ENCODE assay signal across 14 cellular contexts in genomic region chr5:60698316-60698715, GRCh38. TPM values are rescaled to one million over a fixed set of nuclear protein-coding genes. Genes with fewer than 3 reads are reported as not detected.
A peak's percentile ranks its signal among the peaks of the same experiment; 100 is the strongest.
DNase-seq lines count a peak whose midpoint lies in the region; ATAC-seq, FAIRE-seq and TF ChIP-seq lines count a peak whose summit lies in the region.
"Had no signal": no experiment of that assay in that cellular context is flagged by ENCODE, and none has a peak within 500 bp of the region (broad histone marks: within the 10 kb centered on the region; RNA-seq: fewer than 3 reads in every experiment).

No MANE protein-coding gene starts in this region.

- H4K20me1 ChIP-seq in KMS-11 (ENCODE audit: insufficient read depth): no peaks in the 10 kb centered on the region
- no peaks in the 10 kb centered on the region for H4K20me1 ChIP-seq in astrocyte (ENCODE audit: insufficient read depth, low read length)

- no peaks in the 10 kb centered on the region for H3K9me3 ChIP-seq in astrocyte (ENCODE audit: insufficient read depth, low read depth, low read length)
- H3K9me3 ChIP-seq: neutrophil, upper lobe of left lung had no signal

- H3K4me3 ChIP-seq in KMS-11 (IDR thresholded peaks at IDR 0.05; ENCODE audit: insufficient read depth, low read depth, low read length) (no peak overlapping the region), astrocyte (ENCODE audit: insufficient read depth, low read depth, low read length) (no peak overlapping the region)

- H3K79me2 ChIP-seq in KMS-11 (ENCODE audit: insufficient read depth, low read depth): peaks cover 42% of the 10 kb centered on the region; the same call in 1 of the 2 replicates
- H3K79me2 ChIP-seq in astrocyte (ENCODE audit: insufficient read depth, low read length): peaks cover 55% of the 10 kb centered on the region

- peaks cover 31% of the 10 kb centered on the region for H3K4me1 Mint-ChIP-seq in T-helper 2 cell treated with Interferon-gamma antibody and Interleukin-4, amounts not matched to agents 5 μg/mL and 100 μg/mL, for 36 hours (ENCODE audit: low read depth)
- H3K4me1 Mint-ChIP-seq in astrocyte (ENCODE audit: low read depth, unreplicated experiment) (no peaks in the 10 kb centered on the region), nephron progenitor cell (peaks cover 37% of the 10 kb centered on the region)

- no peak for TF ChIP-seq CTCF in KMS-11 (conservative IDR thresholded peaks at IDR 0.05; ENCODE audit: low read depth, low read length)
- TF ChIP-seq CTCF in astrocyte (IDR thresholded peaks at IDR 0.05; ENCODE audit: insufficient read depth, low read depth, low read length): no peak
- no peak for TF ChIP-seq CTCF in nephron progenitor cell (IDR thresholded peaks at IDR 0.05)

- H2AFZ ChIP-seq in KMS-11 (ENCODE audit: low read depth) (no peak overlapping the region), astrocyte (ENCODE audit: low read depth, low read length) (no peak overlapping the region)

- ATAC-seq in HG03469 (IDR thresholded peaks at IDR 0.05; ENCODE audit: unreplicated experiment) (no peak), HG03442 (IDR thresholded peaks at IDR 0.05; ENCODE audit: unreplicated experiment) (no peak), HG03025 (IDR thresholded peaks at IDR 0.05; ENCODE audit: low FRiP score, unreplicated experiment) (no peak)

- peaks cover 19% of the 10 kb centered on the region for H3K36me3 Mint-ChIP-seq in T-helper 2 cell treated with Interferon-gamma antibody and Interleukin-4, amounts not matched to agents 5 μg/mL and 100 μg/mL, for 36 hours (ENCODE audit: low read depth)
- no peaks in the 10 kb centered on the region for H3K36me3 Mint-ChIP-seq in astrocyte (ENCODE audit: low read depth, unreplicated experiment)
- H3K36me3 Mint-ChIP-seq in nephron progenitor cell (ENCODE audit: low read depth): peaks cover 43% of the 10 kb centered on the region

- H3K27me3 Mint-ChIP-seq in T-helper 2 cell treated with Interferon-gamma antibody and Interleukin-4, amounts not matched to agents 5 μg/mL and 100 μg/mL, for 36 hours (ENCODE audit: low read depth): peaks cover 20% of the 10 kb centered on the region
- no peaks in the 10 kb centered on the region for H3K27me3 Mint-ChIP-seq in astrocyte (ENCODE audit: low read depth, unreplicated experiment)
- peaks cover 3% of the 10 kb centered on the region for H3K27me3 Mint-ChIP-seq in nephron progenitor cell (ENCODE audit: low read depth, poor library complexity)

- no peak overlapping the region for H3K27ac ChIP-seq in KMS-11
- H3K27ac ChIP-seq in astrocyte (ENCODE audit: low read depth, low read length): no peak overlapping the region
- H3K27ac ChIP-seq: neutrophil, upper lobe of left lung had no signal

- H3K4me2 ChIP-seq in KMS-11: peak overlapping the region; percentile 85
- peak overlapping the region; percentile 99 for H3K4me2 ChIP-seq in astrocyte (ENCODE audit: low read length)

- DNase-seq in T-helper 2 cell treated with Interferon-gamma antibody and Interleukin-4, amounts not matched to agents 5 μg/mL and 100 μg/mL, for 36 hours (ENCODE audit: low spot score): no peak
- no peak for DNase-seq in T-helper 2 cell
- no peak for DNase-seq in astrocyte (ENCODE audit: low read depth)
- no peak for DNase-seq in nephron progenitor cell
- DNase-seq: foreskin melanocyte, Right ventricle myocardium superior, upper lobe of left lung had no signal

- H3K36me3 ChIP-seq in KMS-11 (ENCODE audit: insufficient read depth) (no peaks in the 10 kb centered on the region), astrocyte (ENCODE audit: insufficient read depth, low read length) (no peaks in the 10 kb centered on the region)
- H3K36me3 ChIP-seq: neutrophil, upper lobe of left lung had no signal

- H3K27me3 ChIP-seq in KMS-11 (ENCODE audit: insufficient read depth, low read depth): no peaks in the 10 kb centered on the region
- no peaks in the 10 kb centered on the region for H3K27me3 ChIP-seq in astrocyte (ENCODE audit: insufficient read depth, low read length)
- H3K27me3 ChIP-seq: upper lobe of left lung had no signal

- FAIRE-seq in astrocyte (lab: Jason Lieb, UNC): no peak
- FAIRE-seq: A204.1 had no signal

- H3K9me3 Mint-ChIP-seq in T-helper 2 cell treated with Interferon-gamma antibody and Interleukin-4, amounts not matched to agents 5 μg/mL and 100 μg/mL, for 36 hours: no peaks in the 10 kb centered on the region
- no peaks in the 10 kb centered on the region for H3K9me3 Mint-ChIP-seq in astrocyte (ENCODE audit: unreplicated experiment)
- peaks cover 27% of the 10 kb centered on the region for H3K9me3 Mint-ChIP-seq in nephron progenitor cell
- H3K9me3 Mint-ChIP-seq: dendritic cell treated with granulocyte-macrophage colony-stimulating factor and Interleukin-4, amounts not matched to agents 40 ng/mL and 50 ng/mL, for 4 days had no signal

- H3K4me1 ChIP-seq in KMS-11 (ENCODE audit: low read depth, poor library complexity, severe bottlenecking): peaks cover 26% of the 10 kb centered on the region
- no peaks in the 10 kb centered on the region for H3K4me1 ChIP-seq in astrocyte (ENCODE audit: insufficient read depth, low read length)

- H3K9ac ChIP-seq in KMS-11 (no peak overlapping the region), astrocyte (ENCODE audit: low read length) (no peak overlapping the region)

- H3K4me3 Mint-ChIP-seq in T-helper 2 cell treated with Interferon-gamma antibody and Interleukin-4, amounts not matched to agents 5 μg/mL and 100 μg/mL, for 36 hours: peak overlapping the region; percentile 97
- H3K4me3 Mint-ChIP-seq in astrocyte (ENCODE audit: unreplicated experiment) (no peak overlapping the region), nephron progenitor cell (peak overlapping the region; percentile 97)

- H3K27ac Mint-ChIP-seq in T-helper 2 cell treated with Interferon-gamma antibody and Interleukin-4, amounts not matched to agents 5 μg/mL and 100 μg/mL, for 36 hours: no peak overlapping the region
- H3K27ac Mint-ChIP-seq in astrocyte (ENCODE audit: unreplicated experiment) (no peak overlapping the region), nephron progenitor cell (peak overlapping the region; percentile 97)

RNA-seq across cellular contexts. Expression of gene DEPDC1B, which starts 1.6 kb away (rescaled TPM):
- total RNA-seq in astrocyte: 1.4 and 2.2 TPM in 2 replicates
